22 cellular contexts compared by ENCODE assay signal in the genomic region with DNA sequence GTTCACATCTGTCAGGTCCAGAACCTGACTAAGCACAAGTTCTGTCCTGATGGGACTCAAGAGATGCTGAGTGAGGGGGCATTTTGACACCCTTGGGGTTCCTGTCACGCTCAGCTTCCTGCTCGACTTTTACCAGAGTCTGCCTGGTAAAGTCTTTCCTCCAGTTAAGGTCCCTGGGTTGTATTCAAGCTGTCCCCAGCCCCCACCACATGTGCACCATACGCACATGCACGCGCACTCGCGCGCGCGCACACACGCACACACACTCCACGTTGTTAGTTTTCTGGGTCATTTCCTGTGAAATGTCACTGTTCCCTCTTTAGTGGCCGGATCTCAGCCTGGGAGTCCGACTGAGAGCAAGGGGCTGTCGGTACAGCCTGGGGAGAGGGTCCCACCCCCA.
A peak's percentile ranks its signal among the peaks of the same experiment; 100 is the strongest.
DNase-seq lines count a peak whose midpoint lies in the region; ATAC-seq, FAIRE-seq and TF ChIP-seq lines count a peak whose summit lies in the region.
"Had no signal": no experiment of that assay in that cellular context is flagged by ENCODE, and none has a peak within 500 bp of the region (broad histone marks: within the 10 kb centered on the region; RNA-seq: fewer than 3 reads in every experiment).

No MANE protein-coding gene starts in this region.

- peaks cover 43% of the 10 kb centered on the region for H3K36me3 Mint-ChIP-seq in activated T-helper 1 cell treated with anti-CD3 and anti-CD28 coated beads, Interleukin-12 subunit alpha, Interleukin-12 subunit beta, Interleukin-2, Interleukin-4 antibody, amounts not matched to agents 30 ng/mL and 10 ng/mL and 1 ng/mL, durations not matched to agents 14 hours and 24 hours and 36 hours (ENCODE audit: low read depth)
- peaks cover 12% of the 10 kb centered on the region for H3K36me3 Mint-ChIP-seq in nephron (ENCODE audit: low read depth)
- H3K36me3 Mint-ChIP-seq in stimulated activated naive B cell treated with anti-CD40 and anti-IgM and Interleukin-4, amounts not matched to agents 10 μg/mL and 1 μg/mL and 100 μg/mL, for 72 hours, result peaks cover 37 to 48% of the 10 kb centered on the region in 2 donors

- DNase-seq in GM19239 (ENCODE audit: insufficient read length, low spot score) (no peak), HT-29 (ENCODE audit: low spot score) (no peak), T-helper 1 cell (no peak)
- no peak for DNase-seq in activated T-helper 1 cell treated with anti-CD3 and anti-CD28 coated beads, Interleukin-12 subunit alpha, Interleukin-12 subunit beta, Interleukin-2, Interleukin-4 antibody, amounts not matched to agents 30 ng/mL and 10 ng/mL and 1 ng/mL, durations not matched to agents 14 hours and 24 hours and 36 hours (ENCODE audit: low spot score)
- no peak for DNase-seq in stimulated activated naive B cell treated with anti-CD40 and anti-IgM and Interleukin-4, amounts not matched to agents 10 μg/mL and 1 μg/mL and 100 μg/mL, for 72 hours
- DNase-seq: activated CD4-positive, alpha-beta T cell treated with anti-CD3 and anti-CD28 coated beads, Interleukin-2, amount 50 U/mL, for 4 hours; activated T-cell treated with anti-CD3 and anti-CD28 coated beads, Interleukin-2, amount 50 U/mL, for 48 hours; central memory CD4-positive, alpha-beta T cell; DND-41; dorsolateral prefrontal cortex; heart right ventricle; left ventricle myocardium superior; NCI-H187; NCI-H526 treated with DMSO at 0.1 percent for 48 hours; nucleus accumbens; right cardiac atrium; RPMI8226; stimulated activated CD4-positive, alpha-beta T cell treated with anti-CD3 and anti-CD28 coated beads, Interleukin-15, amount 100 ng/mL, for 24 hours; stimulated activated CD8-positive, alpha-beta memory T cell treated with anti-CD3 and anti-CD28 coated beads, Interleukin-4, amount 100 ng/mL, for 48 hours had no signal

- peak overlapping the region; percentile 47 for H3K27ac Mint-ChIP-seq in activated T-helper 1 cell treated with anti-CD3 and anti-CD28 coated beads, Interleukin-12 subunit alpha, Interleukin-12 subunit beta, Interleukin-2, Interleukin-4 antibody, amounts not matched to agents 30 ng/mL and 10 ng/mL and 1 ng/mL, durations not matched to agents 14 hours and 24 hours and 36 hours
- H3K27ac Mint-ChIP-seq in nephron, result peak overlapping the region; percentile 84 to 93 (median 87)
- peak overlapping the region; percentile 59 for H3K27ac Mint-ChIP-seq in stimulated activated naive B cell treated with anti-CD40 and anti-IgM and Interleukin-4, amounts not matched to agents 10 μg/mL and 1 μg/mL and 100 μg/mL, for 72 hours

- intact Hi-C loops in activated T-helper 1 cell treated with anti-CD3 and anti-CD28 coated beads, Interleukin-12 subunit alpha, Interleukin-12 subunit beta, Interleukin-2, Interleukin-4 antibody, amounts not matched to agents 30 ng/mL and 10 ng/mL and 1 ng/mL, durations not matched to agents 14 hours and 24 hours and 36 hours (cut with micrococcal nuclease), result no loop called here

- H3K27me3 Mint-ChIP-seq in activated T-helper 1 cell treated with anti-CD3 and anti-CD28 coated beads, Interleukin-12 subunit alpha, Interleukin-12 subunit beta, Interleukin-2, Interleukin-4 antibody, amounts not matched to agents 30 ng/mL and 10 ng/mL and 1 ng/mL, durations not matched to agents 14 hours and 24 hours and 36 hours (ENCODE audit: insufficient read depth), result no peaks in the 10 kb centered on the region
- H3K27me3 Mint-ChIP-seq in nephron (ENCODE audit: low read depth), result no peaks in the 10 kb centered on the region
- H3K27me3 Mint-ChIP-seq in stimulated activated naive B cell treated with anti-CD40 and anti-IgM and Interleukin-4, amounts not matched to agents 10 μg/mL and 1 μg/mL and 100 μg/mL, for 72 hours, result peaks cover 5 to 8% of the 10 kb centered on the region in 2 donors

- ATAC-seq in stimulated activated naive B cell treated with anti-CD40 and anti-IgM and Interleukin-4, amounts not matched to agents 10 μg/mL and 1 μg/mL and 100 μg/mL, for 72 hours (replicated peaks), result no peak
- no peak for ATAC-seq in HG03175 (IDR thresholded peaks at IDR 0.05; ENCODE audit: unreplicated experiment)
- ATAC-seq: heart right ventricle, left ventricle myocardium superior, right cardiac atrium had no signal

- peaks cover 58% of the 10 kb centered on the region for H3K4me1 Mint-ChIP-seq in activated T-helper 1 cell treated with anti-CD3 and anti-CD28 coated beads, Interleukin-12 subunit alpha, Interleukin-12 subunit beta, Interleukin-2, Interleukin-4 antibody, amounts not matched to agents 30 ng/mL and 10 ng/mL and 1 ng/mL, durations not matched to agents 14 hours and 24 hours and 36 hours (ENCODE audit: low read depth)
- H3K4me1 Mint-ChIP-seq in nephron, result peaks cover 44% of the 10 kb centered on the region
- peaks cover 14 to 24% of the 10 kb centered on the region in 2 donors for H3K4me1 Mint-ChIP-seq in stimulated activated naive B cell treated with anti-CD40 and anti-IgM and Interleukin-4, amounts not matched to agents 10 μg/mL and 1 μg/mL and 100 μg/mL, for 72 hours

- no peak overlapping the region for H3K4me3 Mint-ChIP-seq in activated T-helper 1 cell treated with anti-CD3 and anti-CD28 coated beads, Interleukin-12 subunit alpha, Interleukin-12 subunit beta, Interleukin-2, Interleukin-4 antibody, amounts not matched to agents 30 ng/mL and 10 ng/mL and 1 ng/mL, durations not matched to agents 14 hours and 24 hours and 36 hours
- H3K4me3 Mint-ChIP-seq in nephron, result no peak overlapping the region
- no peak overlapping the region for H3K4me3 Mint-ChIP-seq in stimulated activated naive B cell treated with anti-CD40 and anti-IgM and Interleukin-4, amounts not matched to agents 10 μg/mL and 1 μg/mL and 100 μg/mL, for 72 hours

- peaks cover 3% of the 10 kb centered on the region for H3K9me3 Mint-ChIP-seq in activated T-helper 1 cell treated with anti-CD3 and anti-CD28 coated beads, Interleukin-12 subunit alpha, Interleukin-12 subunit beta, Interleukin-2, Interleukin-4 antibody, amounts not matched to agents 30 ng/mL and 10 ng/mL and 1 ng/mL, durations not matched to agents 14 hours and 24 hours and 36 hours
- H3K9me3 Mint-ChIP-seq in nephron, result peaks cover 3% of the 10 kb centered on the region
- peaks cover 4 to 5% of the 10 kb centered on the region in 2 donors for H3K9me3 Mint-ChIP-seq in stimulated activated naive B cell treated with anti-CD40 and anti-IgM and Interleukin-4, amounts not matched to agents 10 μg/mL and 1 μg/mL and 100 μg/mL, for 72 hours
- H3K9me3 Mint-ChIP-seq: activated naive CD4-positive, alpha-beta T cell treated with anti-CD3 and anti-CD28 coated beads, Interleukin-2, amount 50 U/mL, for 72 hours had no signal

- FAIRE-seq in GM19239 (lab: Jason Lieb, UNC), result peak; percentile 66

- no peak for TF ChIP-seq CTCF in nephron (IDR thresholded peaks at IDR 0.05; ENCODE audit: unreplicated experiment in 3 of 3)
